11 cellular contexts compared by ENCODE assay signal in the genomic region with DNA sequence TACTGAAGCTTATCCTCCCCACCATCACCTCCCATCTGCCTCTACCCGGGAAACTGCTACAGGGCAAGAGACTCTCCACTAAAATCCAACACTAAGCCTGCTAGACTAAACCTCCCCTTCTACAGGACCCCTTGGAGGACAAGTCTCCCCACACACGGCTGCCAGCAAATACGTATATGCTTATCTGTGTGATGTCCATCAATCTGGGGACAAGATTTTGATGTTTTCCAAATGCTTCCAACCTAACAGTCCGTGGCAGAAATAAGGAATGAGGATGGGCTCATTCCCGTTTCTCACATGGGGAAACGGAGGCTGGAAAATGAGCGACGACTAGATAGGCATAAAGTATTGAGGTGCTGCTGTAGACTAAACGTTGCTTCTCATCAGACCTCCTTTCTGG. TPM values are rescaled to one million over a fixed set of nuclear protein-coding genes. Genes with fewer than 3 reads are reported as not detected.
DNase-seq lines count a peak whose midpoint lies in the region; ATAC-seq and TF ChIP-seq lines count a peak whose summit lies in the region.
"Had no signal": no experiment of that assay in that cellular context is flagged by ENCODE, and none has a peak within 500 bp of the region (broad histone marks: within the 10 kb centered on the region; RNA-seq: fewer than 3 reads in every experiment).

No MANE protein-coding gene starts in this region.

- no peaks in the 10 kb centered on the region for H3K27me3 Mint-ChIP-seq in activated CD4-positive, alpha-beta T cell treated with anti-CD3 and anti-CD28 coated beads, Interleukin-2, amount 10 ng/mL, durations not matched to agents 7 days and 5 days
- H3K27me3 Mint-ChIP-seq in activated CD8-positive, alpha-beta T cell treated with anti-CD3 and anti-CD28 coated beads for 36 hours, result no peaks in the 10 kb centered on the region
- H3K27me3 Mint-ChIP-seq in stimulated activated naive CD8-positive, alpha-beta T cell treated with anti-CD3 and anti-CD28 coated beads, Interleukin-15, amount 100 ng/mL, for 72 hours, result no peaks in the 10 kb centered on the region

- H3K4me3 Mint-ChIP-seq in activated CD4-positive, alpha-beta T cell treated with anti-CD3 and anti-CD28 coated beads, Interleukin-2, amount 10 ng/mL, durations not matched to agents 7 days and 5 days, result peak overlapping the region; percentile 82
- peak overlapping the region; percentile 90 for H3K4me3 Mint-ChIP-seq in activated CD8-positive, alpha-beta T cell treated with anti-CD3 and anti-CD28 coated beads for 36 hours
- peak overlapping the region; percentile 82 to 90 for H3K4me3 Mint-ChIP-seq in stimulated activated naive CD8-positive, alpha-beta T cell treated with anti-CD3 and anti-CD28 coated beads, Interleukin-15, amount 100 ng/mL, for 72 hours

- peaks cover 16% of the 10 kb centered on the region for H3K27me3 ChIP-seq in iPS-20b (ENCODE audit: insufficient read depth, low read length)

- peaks cover 5% of the 10 kb centered on the region for H3K9me3 Mint-ChIP-seq in activated CD4-positive, alpha-beta T cell treated with anti-CD3 and anti-CD28 coated beads, Interleukin-2, amount 10 ng/mL, durations not matched to agents 7 days and 5 days
- H3K9me3 Mint-ChIP-seq in activated CD8-positive, alpha-beta T cell treated with anti-CD3 and anti-CD28 coated beads for 36 hours, result peaks cover 3% of the 10 kb centered on the region
- H3K9me3 Mint-ChIP-seq in stimulated activated naive CD8-positive, alpha-beta T cell treated with anti-CD3 and anti-CD28 coated beads, Interleukin-15, amount 100 ng/mL, for 72 hours, result no peaks in the 10 kb centered on the region

- peak overlapping the region; percentile 65 for H3K27ac Mint-ChIP-seq in activated CD4-positive, alpha-beta T cell treated with anti-CD3 and anti-CD28 coated beads, Interleukin-2, amount 10 ng/mL, durations not matched to agents 7 days and 5 days
- H3K27ac Mint-ChIP-seq in activated CD8-positive, alpha-beta T cell treated with anti-CD3 and anti-CD28 coated beads for 36 hours, result peak overlapping the region; percentile 94
- H3K27ac Mint-ChIP-seq in stimulated activated naive CD8-positive, alpha-beta T cell treated with anti-CD3 and anti-CD28 coated beads, Interleukin-15, amount 100 ng/mL, for 72 hours, result peak overlapping the region; percentile 40 to 60

- ATAC-seq in activated CD8-positive, alpha-beta T cell treated with anti-CD3 and anti-CD28 coated beads for 36 hours, result no peak
- no peak for ATAC-seq in stimulated activated naive CD8-positive, alpha-beta T cell treated with anti-CD3 and anti-CD28 coated beads, Interleukin-15, amount 100 ng/mL, for 72 hours
- ATAC-seq in HG03439 (IDR thresholded peaks at IDR 0.05; ENCODE audit: unreplicated experiment), result no peak

- no peak overlapping the region for H3K27ac ChIP-seq in iPS-20b (ENCODE audit: low read length)

- intact Hi-C loops in activated CD8-positive, alpha-beta T cell treated with anti-CD3 and anti-CD28 coated beads for 36 hours (cut with micrococcal nuclease), result loop anchor here (10.0 kb wide), 1 partner anchor 77 kb away; no protein-coding TSS in a partner anchor

- H3K4me3 ChIP-seq in iPS-20b (ENCODE audit: low read length), result peak overlapping the region; percentile 80

- CTCF ChIA-PET in activated CD4-positive, alpha-beta T cell treated with anti-CD3 and anti-CD28 coated beads, Interleukin-2, amount 10 ng/mL, durations not matched to agents 7 days and 5 days (lab: Charles Lee), result no interaction called here
- CTCF ChIA-PET in activated CD8-positive, alpha-beta T cell treated with anti-CD3 and anti-CD28 coated beads for 36 hours (lab: Charles Lee), result no interaction called here

- H3K4me1 Mint-ChIP-seq in activated CD4-positive, alpha-beta T cell treated with anti-CD3 and anti-CD28 coated beads, Interleukin-2, amount 10 ng/mL, durations not matched to agents 7 days and 5 days, result peaks cover 68% of the 10 kb centered on the region
- peaks cover 52% of the 10 kb centered on the region for H3K4me1 Mint-ChIP-seq in activated CD8-positive, alpha-beta T cell treated with anti-CD3 and anti-CD28 coated beads for 36 hours (ENCODE audit: low read depth)
- peaks cover 67% of the 10 kb centered on the region for H3K4me1 Mint-ChIP-seq in stimulated activated naive CD8-positive, alpha-beta T cell treated with anti-CD3 and anti-CD28 coated beads, Interleukin-15, amount 100 ng/mL, for 72 hours

- peaks cover 43% of the 10 kb centered on the region for H3K4me1 ChIP-seq in iPS-20b (ENCODE audit: insufficient read depth, low read length)

- H3K36me3 ChIP-seq in iPS-20b (ENCODE audit: insufficient read depth, low read depth, low read length), result peaks cover 9% of the 10 kb centered on the region; the same call in 1 of the 2 replicates

- no peaks in the 10 kb centered on the region for H3K9me3 ChIP-seq in iPS-20b (ENCODE audit: insufficient read depth, low read depth, low read length)

- POLR2A ChIA-PET in activated CD4-positive, alpha-beta T cell treated with anti-CD3 and anti-CD28 coated beads, Interleukin-2, amount 10 ng/mL, durations not matched to agents 7 days and 5 days (lab: Charles Lee), result no interaction called here
- POLR2A ChIA-PET in activated CD8-positive, alpha-beta T cell treated with anti-CD3 and anti-CD28 coated beads for 36 hours (lab: Charles Lee), result interaction anchor here (1.0 to 1.1 kb wide), 4 partner anchors 10 to 116 kb away, joined by 3 read pairs; no protein-coding TSS in a partner anchor

- H3K36me3 Mint-ChIP-seq in activated CD4-positive, alpha-beta T cell treated with anti-CD3 and anti-CD28 coated beads, Interleukin-2, amount 10 ng/mL, durations not matched to agents 7 days and 5 days (ENCODE audit: low read depth), result peaks cover 21% of the 10 kb centered on the region
- peaks cover 61% of the 10 kb centered on the region for H3K36me3 Mint-ChIP-seq in activated CD8-positive, alpha-beta T cell treated with anti-CD3 and anti-CD28 coated beads for 36 hours (ENCODE audit: low read depth)

- no peak for DNase-seq in activated CD4-positive, alpha-beta T cell treated with anti-CD3 and anti-CD28 coated beads, Interleukin-2, amount 10 ng/mL, durations not matched to agents 7 days and 5 days
- no peak for DNase-seq in activated CD4-positive, alpha-beta T cell treated with anti-CD3 and anti-CD28 coated beads for 1 hour
- no peak for DNase-seq in activated CD8-positive, alpha-beta T cell treated with anti-CD3 and anti-CD28 coated beads for 36 hours
- no peak for DNase-seq in stimulated activated naive CD8-positive, alpha-beta T cell treated with anti-CD3 and anti-CD28 coated beads, Interleukin-15, amount 100 ng/mL, for 72 hours
- DNase-seq in SKM-1 treated with dmso at 0.1 percent for 144 hours (lab: John Stamatoyannopoulos, UW; ENCODE audit: unreplicated experiment) (no peak), NCI-H187 (lab: John Stamatoyannopoulos, UW) (no peak)
- DNase-seq: amniotic stem cell, NCI-H2081 treated with DMSO at 0.1 percent for 48 hours, retina had no signal

- no peak for TF ChIP-seq CTCF in activated CD8-positive, alpha-beta T cell treated with anti-CD3 and anti-CD28 coated beads for 36 hours (IDR thresholded peaks at IDR 0.05)

- H3K9ac ChIP-seq in iPS-20b (ENCODE audit: low read depth, low read length), result peak overlapping the region; percentile 85; the same call in 1 of the 2 replicates

RNA-seq across cellular contexts. Expression of gene KCNK5, which starts 1.8 kb away (rescaled TPM):
- total RNA-seq in activated CD4-positive, alpha-beta T cell treated with anti-CD3 and anti-CD28 coated beads, Interleukin-2, amount 10 ng/mL, durations not matched to agents 7 days and 5 days, result 1 to 10 TPM; 4.2 to 4.8 TPM
- 10 to 100 TPM; 25.0 to 25.9 TPM for total RNA-seq in activated CD8-positive, alpha-beta T cell treated with anti-CD3 and anti-CD28 coated beads for 36 hours

Comparison
In these comparisons a context has a peak if more than half of its experiments do, and no peak if none do; other contexts are left out.
1. RNA of gene KCNK5, which starts 1.8 kb away (total RNA-seq): 25.0 to 25.9 TPM in activated CD8-positive, alpha-beta T cell treated with anti-CD3 and anti-CD28 coated beads for 36 hours; 4.2 to 4.8 TPM in activated CD4-positive, alpha-beta T cell treated with anti-CD3 and anti-CD28 coated beads, Interleukin-2, amount 10 ng/mL, durations not matched to agents 7 days and 5 days; every median in the first group is over 4 times any median in the second.
2. Peak in every context shown above with its lines, with median percentiles within 50 percentile points of each other: H3K27ac Mint-ChIP-seq and H3K4me3 Mint-ChIP-seq.